ENCODE assay signal across 23 cellular contexts in genomic region chr20:25444556-25444955, GRCh38. TPM values are rescaled to one million over a fixed set of nuclear protein-coding genes. Genes with fewer than 3 reads are reported as not detected.
DNase-seq lines count a peak whose midpoint lies in the region; FAIRE-seq and TF ChIP-seq lines count a peak whose summit lies in the region.
"Had no signal": no experiment of that assay in that cellular context is flagged by ENCODE, and none has a peak within 500 bp of the region (broad histone marks: within the 10 kb centered on the region; RNA-seq: fewer than 3 reads in every experiment).

No MANE protein-coding gene starts in this region.

- H3K27me3 Mint-ChIP-seq in nephron progenitor cell (ENCODE audit: low read depth, poor library complexity) = no peaks in the 10 kb centered on the region
- H3K27me3 Mint-ChIP-seq: CD4-positive, CD25-positive, alpha-beta regulatory T cell; CD8-positive, alpha-beta memory T cell had no signal

- peak; percentile 39 for FAIRE-seq in keratinocyte (lab: Jason Lieb, UNC)
- FAIRE-seq: GM12891, GM19239, H1, HepG2 had no signal

- H3K9me3 ChIP-seq in keratinocyte (ENCODE audit: control insufficient read depth, low read depth, low read length) = no peaks in the 10 kb centered on the region
- peaks cover 0 to 6% (median 0%) of the 10 kb centered on the region in 8 donors for H3K9me3 ChIP-seq in spleen
- H3K9me3 ChIP-seq: BE2C had no signal

- H3K27ac ChIP-seq in keratinocyte (ENCODE audit: control insufficient read depth, insufficient read depth, low read length) = no peak overlapping the region
- H3K27ac ChIP-seq in spleen = no peak overlapping the region
- H3K27ac ChIP-seq: 22Rv1 had no signal

- H3K4me3 Mint-ChIP-seq in nephron progenitor cell = no peak overlapping the region
- H3K4me3 Mint-ChIP-seq: CD4-positive, CD25-positive, alpha-beta regulatory T cell; CD8-positive, alpha-beta memory T cell; H9 had no signal

- DNase-seq in activated CD8-positive, alpha-beta memory T cell treated with anti-CD3 and anti-CD28 coated beads for 24 hours = peak; percentile 13
- no peak for DNase-seq in activated CD8-positive, alpha-beta memory T cell treated with anti-CD3 and anti-CD28 coated beads, Interleukin-2, amount 50 U/mL, for 48 hours
- DNase-seq in keratinocyte (ENCODE audit: low read depth, low spot score) (no peak), nephron progenitor cell (no peak), spleen (peak; percentile 6), SKM-1 (lab: John Stamatoyannopoulos, UW; ENCODE audit: unreplicated experiment) (no peak), erythroblast (lab: John Stamatoyannopoulos, UW) (no peak), hypothalamus (lab: John Stamatoyannopoulos, UW) (no peak)
- DNase-seq: BE2C; C1 segment of cervical spinal cord; CD4-positive, CD25-positive, alpha-beta regulatory T cell; CD8-positive, alpha-beta memory T cell; COR-L47; DMS 273 treated with DMSO at 0.1 percent for 48 hours; DMS53; DND-41; EL; H9 had no signal

- TF ChIP-seq POLR2A in spleen (IDR thresholded peaks at IDR 0.05) (no peak), erythroblast (IDR thresholded peaks at IDR 0.05; ENCODE audit: low read length) (no peak)

- peak overlapping the region; percentile 80 for H3K27ac Mint-ChIP-seq in nephron progenitor cell
- H3K27ac Mint-ChIP-seq: CD8-positive, alpha-beta memory T cell; H9 had no signal

- no peaks in the 10 kb centered on the region for H3K9me1 ChIP-seq in keratinocyte (ENCODE audit: control insufficient read depth, extremely low read depth, insufficient read depth, low read length)

- intact Hi-C loops in spleen (cut with DNase I; ENCODE audit: low total_unique reads) = no loop called here

- H2AFZ ChIP-seq in keratinocyte (ENCODE audit: control insufficient read depth, low read length) = no peak overlapping the region

- H3K9me3 Mint-ChIP-seq in nephron progenitor cell = peaks cover 24% of the 10 kb centered on the region
- H3K9me3 Mint-ChIP-seq: CD8-positive, alpha-beta memory T cell; H9 had no signal

- H3K4me1 ChIP-seq in keratinocyte (ENCODE audit: control insufficient read depth, extremely low read depth, insufficient read depth, low read length) = no peaks in the 10 kb centered on the region
- peaks cover 0 to 3% (median 0%) of the 10 kb centered on the region in 6 donors for H3K4me1 ChIP-seq in spleen

- H3K36me3 Mint-ChIP-seq in nephron progenitor cell (ENCODE audit: low read depth) = peaks cover 81% of the 10 kb centered on the region

- H3K4me3 ChIP-seq in keratinocyte (ENCODE audit: control insufficient read depth in 2 of 3, extremely low read depth in 1 of 3, insufficient read depth in 2 of 3, low read depth in 1 of 3, low read length in 3 of 3) = no peak overlapping the region
- no peak overlapping the region for H3K4me3 ChIP-seq in spleen

- dilution Hi-C loops in keratinocyte (cut with MboI; ENCODE audit: extremely low pct_ligation_motif_present, low sequenced_read_pairs) = no loop called here

- no peak overlapping the region for H3K4me2 ChIP-seq in keratinocyte (ENCODE audit: control insufficient read depth, extremely low read depth, insufficient read depth, low read depth, low read length)

- no peaks in the 10 kb centered on the region for H3K79me2 ChIP-seq in keratinocyte (ENCODE audit: control insufficient read depth, insufficient read depth, low read length)

- no peak overlapping the region for H3K9ac ChIP-seq in keratinocyte (ENCODE audit: control insufficient read depth, extremely low read depth, insufficient read depth, low read length)

- H3K27me3 ChIP-seq in keratinocyte (ENCODE audit: control insufficient read depth, extremely low read depth, insufficient read depth, low read length) (no peaks in the 10 kb centered on the region), spleen (replicated peaks in 1 of 7) (no peaks in the 10 kb centered on the region)
- H3K27me3 ChIP-seq: BE2C had no signal

- 98 to 100% (median 99%) methylated on average over 4 of the region's 4 CpGs for WGBS in spleen, 5 donors

- H3K4me1 Mint-ChIP-seq in nephron progenitor cell = no peaks in the 10 kb centered on the region
- H3K4me1 Mint-ChIP-seq: H9 had no signal

- H3K36me3 ChIP-seq in keratinocyte (ENCODE audit: control insufficient read depth in 2 of 2, extremely low read depth in 1 of 2, insufficient read depth in 2 of 2, low read length in 2 of 2) = peaks cover 0 to 9% of the 10 kb centered on the region in 2 experiments
- H3K36me3 ChIP-seq in spleen = peaks cover 0 to 41% (median 0%) of the 10 kb centered on the region in 6 donors

- no peaks in the 10 kb centered on the region for H4K20me1 ChIP-seq in keratinocyte (ENCODE audit: control insufficient read depth, extremely low read depth, insufficient read depth, low read length)

- no peak for TF ChIP-seq CTCF in keratinocyte (optimal IDR thresholded peaks at IDR 0.05 in 1 of 3, IDR thresholded peaks at IDR 0.05 in 1 of 3, conservative IDR thresholded peaks at IDR 0.05 in 1 of 3; ENCODE audit: extremely low read depth in 1 of 3, insufficient read depth in 2 of 3, low read length in 3 of 3)
- TF ChIP-seq CTCF in nephron progenitor cell (IDR thresholded peaks at IDR 0.05) = no peak
- no peak for TF ChIP-seq CTCF in spleen (IDR thresholded peaks at IDR 0.05 in 8 of 11, conservative IDR thresholded peaks at IDR 0.05 in 3 of 11)

RNA-seq across cellular contexts. Expression of gene GINS1, which starts 37.1 kb away (rescaled TPM):
- polyA plus RNA-seq in keratinocyte = 3.3 to 12.5 TPM (median 9.0 TPM) in 3 replicates
- 0.39 TPM for polyA plus RNA-seq in keratinocyte (2011; ENCODE audit: low read depth)
- 3.8 and 5.5 TPM in 2 replicates for polyA plus RNA-seq in keratinocyte (2011; cell fraction: cytosol; rRNA removed)
- 4.2 and 5.5 TPM in 2 replicates for polyA plus RNA-seq in keratinocyte (2011; cell fraction: nucleus; rRNA removed)
- polyA plus RNA-seq in keratinocyte (2012; ENCODE audit: low replicate concordance) = 0.82 and 7.1 TPM in 2 replicates
- polyA minus RNA-seq in keratinocyte = 2.8 to 11.8 TPM (median 2.8 TPM) in 3 replicates
- polyA minus RNA-seq in keratinocyte (2011; cell fraction: cytosol; rRNA and poly(A)+ RNA removed) = 3.3 TPM
- polyA minus RNA-seq in keratinocyte (2011; cell fraction: nucleus; rRNA and poly(A)+ RNA removed) = 1.5 and 3.3 TPM in 2 replicates
- 1 to 10 TPM; 1.4 to 3.9 (median 2.8) TPM for total RNA-seq in spleen
- 1 to 10 TPM in 2 of 3 donors, under 1 TPM in 1; 0.85 to 2.9 (median 2.4) TPM for polyA plus RNA-seq in spleen

RNA-seq across cellular contexts. Expression of gene ABHD12, which starts 53.9 kb away (rescaled TPM):
- 8.3 to 16.3 TPM (median 11.2 TPM) in 3 replicates for polyA plus RNA-seq in keratinocyte
- polyA plus RNA-seq in keratinocyte (2011; ENCODE audit: low read depth) = 12.1 TPM
- polyA plus RNA-seq in keratinocyte (2011; cell fraction: cytosol; rRNA removed) = 8.9 and 9.0 TPM in 2 replicates
- 9.8 and 11.1 TPM in 2 replicates for polyA plus RNA-seq in keratinocyte (2011; cell fraction: nucleus; rRNA removed)
- 20.1 and 30.1 TPM in 2 replicates for polyA plus RNA-seq in keratinocyte (2012; ENCODE audit: low replicate concordance)
- polyA minus RNA-seq in keratinocyte = 7.4 to 20.7 TPM (median 10.8 TPM) in 3 replicates
- 10.9 TPM for polyA minus RNA-seq in keratinocyte (2011; cell fraction: cytosol; rRNA and poly(A)+ RNA removed)
- polyA minus RNA-seq in keratinocyte (2011; cell fraction: nucleus; rRNA and poly(A)+ RNA removed) = 7.1 and 14.5 TPM in 2 replicates
- total RNA-seq in spleen = 10 to 100 TPM; 21.5 to 36.9 (median 26.7) TPM
- polyA plus RNA-seq in spleen = 10 to 100 TPM; 16.1 to 20.0 (median 19.4) TPM

Comparison
In these comparisons a context has a peak if more than half of its experiments do, and no peak if none do; other contexts are left out.
1. DNase-seq: peak in activated CD8-positive, alpha-beta memory T cell treated with anti-CD3 and anti-CD28 coated beads for 24 hours (single experiment) and spleen (single experiment); none in activated CD8-positive, alpha-beta memory T cell treated with anti-CD3 and anti-CD28 coated beads, Interleukin-2, amount 50 U/mL, for 48 hours (single experiment), keratinocyte (single experiment), nephron progenitor cell (single experiment), SKM-1 (single experiment), erythroblast (0 of 2) and hypothalamus (0 of 51).